Comparison of ENCODE assay signal across 8 cellular contexts in the genomic region with DNA sequence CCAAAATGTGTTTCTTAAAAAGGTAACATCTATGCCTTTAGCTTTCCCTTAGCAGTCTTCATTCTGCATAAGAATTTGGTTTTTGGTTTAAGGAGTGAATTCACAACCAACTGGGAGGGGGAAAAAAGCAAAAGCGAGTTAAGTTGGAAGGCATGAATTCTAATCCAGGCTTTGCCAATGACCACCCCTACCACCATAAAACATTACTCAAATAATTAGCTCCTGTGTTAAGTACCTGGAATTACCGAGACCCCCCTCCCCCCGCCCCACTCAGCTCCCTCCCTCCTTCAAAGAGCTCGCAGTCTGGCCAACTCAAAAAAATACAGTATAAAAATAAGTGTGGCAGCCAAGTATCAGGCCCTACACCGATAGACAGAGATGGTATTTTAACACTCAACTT. TPM values are rescaled to one million over a fixed set of nuclear protein-coding genes. Genes with fewer than 3 reads are reported as not detected.
DNase-seq lines count a peak whose midpoint lies in the region; ATAC-seq and TF ChIP-seq lines count a peak whose summit lies in the region.

No MANE protein-coding gene starts in this region.

- no peak overlapping the region for H3K27ac ChIP-seq in duodenal mucosa (ENCODE audit: low read depth, low read length)
- peak overlapping the region; percentile 78 for H3K27ac ChIP-seq in neural cell (ENCODE audit: low read length)

- H3K4me3 Mint-ChIP-seq in CD14-positive monocyte, result peak overlapping the region; percentile 95 to 98

- peak overlapping the region; percentile 98 to 100 (median 100) for H3K27ac Mint-ChIP-seq in CD14-positive monocyte

- intact Hi-C loops in CD14-positive monocyte (cut with micrococcal nuclease), result loop anchor here (5.0 kb wide), 4 partner anchors 191 to 246 kb away; partner anchors contain the start of genes TMED7 (in 2 of the 2), ARL14EPL (in 1 of the 2) and COMMD10 (in 1 of the 2)

- TF ChIP-seq CTCF in CD14-positive monocyte (IDR thresholded peaks at IDR 0.05), result no peak
- no peak for TF ChIP-seq CTCF in neural cell (IDR thresholded peaks at IDR 0.05; ENCODE audit: poor library complexity, severe bottlenecking)

- H3K27me3 ChIP-seq in duodenal mucosa (ENCODE audit: control insufficient read depth in 1 of 2, insufficient read depth in 2 of 2, low read length in 2 of 2), result no peaks in the 10 kb centered on the region
- H3K27me3 ChIP-seq in neural cell (ENCODE audit: insufficient read depth, low read depth, low read length), result no peaks in the 10 kb centered on the region

- peak overlapping the region; percentile 78 for H2AFZ ChIP-seq in neural cell (ENCODE audit: low read depth, low read length)

- no peaks in the 10 kb centered on the region for H4K20me1 ChIP-seq in neural cell (ENCODE audit: insufficient read depth)

- no peaks in the 10 kb centered on the region for H3K9me2 ChIP-seq in neural cell (ENCODE audit: insufficient read depth, low read length)

- TF ChIP-seq EP300 in neural cell (conservative IDR thresholded peaks at IDR 0.05; ENCODE audit: poor library complexity, severe bottlenecking), result no peak

- H3K27me3 Mint-ChIP-seq in CD14-positive monocyte (ENCODE audit: low read depth in 3 of 3), result no peaks in the 10 kb centered on the region

- H3K9ac ChIP-seq in duodenal mucosa (ENCODE audit: low read depth in 1 of 2, low read length in 2 of 2), result peak overlapping the region; percentile 79 to 84
- H3K9ac ChIP-seq in neural cell (ENCODE audit: low read length), result peak overlapping the region; percentile 78

- TF ChIP-seq RAD21 in neural cell (conservative IDR thresholded peaks at IDR 0.05), result no peak

- peak overlapping the region; percentile 69 for H3K4me2 ChIP-seq in neural cell (ENCODE audit: low read length)

- ATAC-seq in GM19035 (IDR thresholded peaks at IDR 0.05; ENCODE audit: unreplicated experiment), result no peak
- no peak for ATAC-seq in HG03521 (IDR thresholded peaks at IDR 0.05; ENCODE audit: unreplicated experiment)

- H3K36me3 ChIP-seq in duodenal mucosa (ENCODE audit: control insufficient read depth in 1 of 2, insufficient read depth in 2 of 2, low read length in 2 of 2), result peaks cover 3 to 23% of the 10 kb centered on the region in 2 donors
- H3K36me3 ChIP-seq in neural cell (ENCODE audit: insufficient read depth, low read length), result no peaks in the 10 kb centered on the region

- H3K4me3 ChIP-seq in duodenal mucosa (ENCODE audit: low read depth in 1 of 2, low read length in 2 of 2) (peak overlapping the region; percentile 96 to 98), neural cell (ENCODE audit: low read length) (peak overlapping the region; percentile 80)

- H3F3A ChIP-seq in neural cell (ENCODE audit: insufficient read depth, low read length, poor library complexity, severe bottlenecking), result no peaks in the 10 kb centered on the region

- no peaks in the 10 kb centered on the region for H3K9me3 Mint-ChIP-seq in CD14-positive monocyte

- H3K36me3 Mint-ChIP-seq in CD14-positive monocyte, result peaks cover 20% of the 10 kb centered on the region in 2 donors

- H3K79me2 ChIP-seq in neural cell (replicated peaks; ENCODE audit: insufficient read depth, low read length), result peaks cover 65% of the 10 kb centered on the region

- DNase-seq in CD14-positive monocyte (ENCODE audit: low spot score), result no peak
- DNase-seq in NAMALWA (ENCODE audit: low spot score), result peak; percentile 28
- DNase-seq in D341Med (ENCODE audit: low spot score), result no peak
- DNase-seq in ecto neural progenitor cell (ENCODE audit: low spot score), result no peak

- H3K9me3 ChIP-seq in duodenal mucosa (ENCODE audit: control insufficient read depth in 1 of 2, low read length in 2 of 2), result no peaks in the 10 kb centered on the region
- H3K9me3 ChIP-seq in neural cell (ENCODE audit: low read length), result no peaks in the 10 kb centered on the region

- peaks cover 44% of the 10 kb centered on the region for H3K4me1 Mint-ChIP-seq in CD14-positive monocyte

- peaks cover 37 to 40% of the 10 kb centered on the region in 2 donors for H3K4me1 ChIP-seq in duodenal mucosa (ENCODE audit: control insufficient read depth in 1 of 2, insufficient read depth in 2 of 2, low read length in 2 of 2)

TF ChIP-seq in neural cell, 6 proteins besides CTCF, POLR2A, EP300 and RAD21:
- TF ChIP-seq, protein P1, sequence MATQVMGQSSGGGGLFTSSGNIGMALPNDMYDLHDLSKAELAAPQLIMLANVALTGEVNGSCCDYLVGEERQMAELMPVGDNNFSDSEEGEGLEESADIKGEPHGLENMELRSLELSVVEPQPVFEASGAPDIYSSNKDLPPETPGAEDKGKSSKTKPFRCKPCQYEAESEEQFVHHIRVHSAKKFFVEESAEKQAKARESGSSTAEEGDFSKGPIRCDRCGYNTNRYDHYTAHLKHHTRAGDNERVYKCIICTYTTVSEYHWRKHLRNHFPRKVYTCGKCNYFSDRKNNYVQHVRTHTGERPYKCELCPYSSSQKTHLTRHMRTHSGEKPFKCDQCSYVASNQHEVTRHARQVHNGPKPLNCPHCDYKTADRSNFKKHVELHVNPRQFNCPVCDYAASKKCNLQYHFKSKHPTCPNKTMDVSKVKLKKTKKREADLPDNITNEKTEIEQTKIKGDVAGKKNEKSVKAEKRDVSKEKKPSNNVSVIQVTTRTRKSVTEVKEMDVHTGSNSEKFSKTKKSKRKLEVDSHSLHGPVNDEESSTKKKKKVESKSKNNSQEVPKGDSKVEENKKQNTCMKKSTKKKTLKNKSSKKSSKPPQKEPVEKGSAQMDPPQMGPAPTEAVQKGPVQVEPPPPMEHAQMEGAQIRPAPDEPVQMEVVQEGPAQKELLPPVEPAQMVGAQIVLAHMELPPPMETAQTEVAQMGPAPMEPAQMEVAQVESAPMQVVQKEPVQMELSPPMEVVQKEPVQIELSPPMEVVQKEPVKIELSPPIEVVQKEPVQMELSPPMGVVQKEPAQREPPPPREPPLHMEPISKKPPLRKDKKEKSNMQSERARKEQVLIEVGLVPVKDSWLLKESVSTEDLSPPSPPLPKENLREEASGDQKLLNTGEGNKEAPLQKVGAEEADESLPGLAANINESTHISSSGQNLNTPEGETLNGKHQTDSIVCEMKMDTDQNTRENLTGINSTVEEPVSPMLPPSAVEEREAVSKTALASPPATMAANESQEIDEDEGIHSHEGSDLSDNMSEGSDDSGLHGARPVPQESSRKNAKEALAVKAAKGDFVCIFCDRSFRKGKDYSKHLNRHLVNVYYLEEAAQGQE (IDR thresholded peaks at IDR 0.05; ENCODE audit: borderline replicate concordance), result no peak
- TF ChIP-seq TAF1 (IDR thresholded peaks at IDR 0.05; ENCODE audit: low read depth) (no peak), SMC3 (conservative IDR thresholded peaks at IDR 0.05; ENCODE audit: poor library complexity) (no peak), EZH2 (IDR thresholded peaks at IDR 0.05; ENCODE audit: borderline replicate concordance, insufficient read depth, low read length, poor library complexity, severe bottlenecking) (no peak), POLR2AphosphoS5 (IDR thresholded peaks at IDR 0.05) (no peak), MXI1 (conservative IDR thresholded peaks at IDR 0.05; ENCODE audit: poor library complexity, severe bottlenecking) (no peak)

RNA-seq across cellular contexts. Expression of gene ATG12, which starts 0.5 kb away (rescaled TPM):
- polyA plus RNA-seq in CD14-positive monocyte (100 to 1,000 TPM; 101 to 143 TPM), neural cell (135 and 141 TPM in 2 replicates)
- 79.9 and 83.2 TPM in 2 replicates for polyA minus RNA-seq in neural cell

RNA-seq across cellular contexts. Expression of gene AP3S1, which starts 0.9 kb away (rescaled TPM):
- polyA plus RNA-seq in CD14-positive monocyte (10 to 100 TPM; 84.8 to 86.1 TPM), neural cell (157 and 207 TPM in 2 replicates)
- polyA minus RNA-seq in neural cell, result 79.4 and 93.9 TPM in 2 replicates

RNA-seq across cellular contexts. Expression of gene CDO1, which starts 24.4 kb away (rescaled TPM):
- polyA plus RNA-seq in CD14-positive monocyte (not detected), neural cell (168 and 201 TPM in 2 replicates)
- 86.4 and 91.0 TPM in 2 replicates for polyA minus RNA-seq in neural cell

Comparison
In these comparisons a context has a peak if more than half of its experiments do, and no peak if none do; other contexts are left out.
1. RNA of gene CDO1, which starts 24.4 kb away (polyA plus RNA-seq): 168 to 201 TPM in neural cell; not detected in CD14-positive monocyte; every median in the first group is over 100 times any median in the second.